ENCODE assay signal across 9 cellular contexts in the genomic region with DNA sequence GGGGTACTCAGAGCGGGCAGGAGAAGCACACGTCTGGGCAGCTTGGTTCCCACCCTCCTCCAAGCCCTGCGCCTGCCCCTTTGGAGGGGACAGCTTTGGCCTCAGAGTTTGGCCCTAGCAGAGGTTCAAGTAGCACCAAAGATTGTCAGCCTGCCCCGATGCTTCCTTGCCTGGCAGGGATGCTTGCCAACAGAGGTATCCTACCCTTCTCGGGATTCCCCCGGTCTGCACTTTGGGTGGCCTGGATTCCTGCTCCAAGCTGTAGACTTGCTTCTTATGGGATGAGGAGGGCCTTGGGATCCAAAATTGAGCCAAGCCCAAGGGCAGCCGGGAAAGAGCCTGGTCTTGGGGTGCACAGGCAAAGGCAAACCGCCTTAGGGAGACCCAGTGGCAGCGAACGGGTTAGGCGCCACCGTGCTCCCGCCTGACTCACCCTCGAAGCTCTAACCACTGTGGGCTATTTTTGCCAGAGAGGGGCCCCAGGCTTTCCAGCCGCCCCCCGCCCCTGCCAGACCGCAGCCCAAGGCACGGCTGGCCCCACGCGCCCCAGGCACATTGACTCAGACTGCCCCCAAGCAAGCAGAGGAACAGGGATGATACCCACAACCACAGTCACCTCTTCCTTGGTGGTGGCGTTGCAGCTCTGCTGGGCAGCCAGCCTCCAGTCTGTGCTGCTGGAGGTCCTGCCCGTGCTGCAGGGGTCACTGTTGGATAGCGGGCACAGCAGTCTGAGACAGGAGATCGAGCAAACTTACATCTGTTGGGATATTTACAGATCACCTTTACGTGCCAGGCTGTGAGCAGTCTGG. TPM values are rescaled to one million over a fixed set of nuclear protein-coding genes. Genes with fewer than 3 reads are reported as not detected.
DNase-seq lines count a peak whose midpoint lies in the region; ATAC-seq and TF ChIP-seq lines count a peak whose summit lies in the region.
"Had no signal": no experiment of that assay in that cellular context is flagged by ENCODE, and none has a peak within 500 bp of the region (broad histone marks: within the 10 kb centered on the region; RNA-seq: fewer than 3 reads in every experiment).

No MANE protein-coding gene starts in this region.

- TF ChIP-seq CTCF in DND-41 (IDR thresholded peaks at IDR 0.05; ENCODE audit: borderline replicate concordance, extremely low read depth, low read length, poor library complexity, severe bottlenecking): no peak

- H3K4me2 ChIP-seq in DND-41 (ENCODE audit: insufficient read depth, low read length): 0 out of 2 replicates have a peak overlapping the region, but pooled peaks have one; percentile 65

- peaks cover 52% of the 10 kb centered on the region for H3K4me1 Mint-ChIP-seq in activated T-cell treated with anti-CD3 and anti-CD28 coated beads, Interleukin-2, amount 50 U/mL, for 24 hours (ENCODE audit: low read depth)
- H3K4me1 Mint-ChIP-seq in naive thymus-derived CD4-positive, alpha-beta T cell: peaks cover 18 to 37% (median 24%) of the 10 kb centered on the region in 7 donors

- H3K4me3 Mint-ChIP-seq in activated T-cell treated with anti-CD3 and anti-CD28 coated beads, Interleukin-2, amount 50 U/mL, for 24 hours: peak overlapping the region; percentile 23
- H3K4me3 Mint-ChIP-seq in naive thymus-derived CD4-positive, alpha-beta T cell: peak overlapping the region in 7 of 10 donors; percentile 66 to 90 (median 77)

- no peaks in the 10 kb centered on the region for H3K36me3 Mint-ChIP-seq in activated T-cell treated with anti-CD3 and anti-CD28 coated beads, Interleukin-2, amount 50 U/mL, for 24 hours (ENCODE audit: low read depth)
- H3K36me3 Mint-ChIP-seq in naive thymus-derived CD4-positive, alpha-beta T cell: no peaks in the 10 kb centered on the region

- intact Hi-C loops in naive thymus-derived CD4-positive, alpha-beta T cell (cut with micrococcal nuclease): no loop called here

- H3K9me3 Mint-ChIP-seq in activated T-cell treated with anti-CD3 and anti-CD28 coated beads, Interleukin-2, amount 50 U/mL, for 24 hours: no peaks in the 10 kb centered on the region
- peaks cover 0 to 2% (median 0%) of the 10 kb centered on the region in 11 donors for H3K9me3 Mint-ChIP-seq in naive thymus-derived CD4-positive, alpha-beta T cell

- ATAC-seq in DND-41 (ENCODE audit: insufficient read depth, low read depth) (no peak), HG03175 (IDR thresholded peaks at IDR 0.05; ENCODE audit: unreplicated experiment) (no peak), GM21825 (IDR thresholded peaks at IDR 0.05; ENCODE audit: unreplicated experiment) (no peak), GM18858 (IDR thresholded peaks at IDR 0.05; ENCODE audit: unreplicated experiment) (no peak)
- ATAC-seq in naive thymus-derived CD4-positive, alpha-beta T cell: peak; percentile 6

- no peak overlapping the region for H3K4me3 ChIP-seq in DND-41 (ENCODE audit: low read depth in 1 of 2, low read length in 2 of 2)
- H3K4me3 ChIP-seq in naive thymus-derived CD4-positive, alpha-beta T cell (ENCODE audit: low read length): no peak overlapping the region

- POLR2A ChIA-PET in naive thymus-derived CD4-positive, alpha-beta T cell (lab: Charles Lee): no interaction called here

- no peaks in the 10 kb centered on the region for H3K9me3 ChIP-seq in DND-41 (ENCODE audit: insufficient read depth, low read length, severe bottlenecking)
- no peaks in the 10 kb centered on the region for H3K9me3 ChIP-seq in naive thymus-derived CD4-positive, alpha-beta T cell (ENCODE audit: control insufficient read depth in 2 of 3, low read length in 3 of 3)

- H3K4me1 ChIP-seq in DND-41 (ENCODE audit: insufficient read depth, low read length): peaks cover 17% of the 10 kb centered on the region
- peaks cover 22 to 38% of the 10 kb centered on the region in 2 donors for H3K4me1 ChIP-seq in naive thymus-derived CD4-positive, alpha-beta T cell (ENCODE audit: control insufficient read depth in 2 of 2, insufficient read depth in 2 of 2, low read length in 2 of 2)

- H3K9ac ChIP-seq in DND-41 (ENCODE audit: low read depth, low read length): no peak overlapping the region

- no peak overlapping the region for H2AFZ ChIP-seq in DND-41 (ENCODE audit: low read depth, low read length)

- no peaks in the 10 kb centered on the region for H3K36me3 ChIP-seq in DND-41 (ENCODE audit: insufficient read depth, low read length)
- H3K36me3 ChIP-seq in naive thymus-derived CD4-positive, alpha-beta T cell (ENCODE audit: control insufficient read depth in 2 of 3, insufficient read depth in 3 of 3, low read length in 3 of 3): no peaks in the 10 kb centered on the region

- no peaks in the 10 kb centered on the region for H3K79me2 ChIP-seq in DND-41 (ENCODE audit: insufficient read depth, low read length)

- CTCF ChIA-PET in naive thymus-derived CD4-positive, alpha-beta T cell (lab: Charles Lee): interaction anchor here (1.1 to 1.2 kb wide), 2 partner anchors 11 to 15 kb away, joined by 3 read pairs; a partner anchor contains a TSS

- H4K20me1 ChIP-seq in DND-41 (ENCODE audit: insufficient read depth, low read length): peaks cover 11% of the 10 kb centered on the region

- peaks cover 58% of the 10 kb centered on the region for H3K27me3 ChIP-seq in DND-41 (ENCODE audit: insufficient read depth, low read length, poor library complexity)
- H3K27me3 ChIP-seq in naive thymus-derived CD4-positive, alpha-beta T cell (ENCODE audit: control insufficient read depth in 2 of 2, insufficient read depth in 2 of 2, low read length in 2 of 2): peaks cover 6 to 31% of the 10 kb centered on the region in 2 donors

- no peak for DNase-seq in DND-41
- DNase-seq in Kasumi-1 (lab: John Stamatoyannopoulos, UW): peak; percentile 18 to 26
- DNase-seq in activated T-cell treated with anti-CD3 and anti-CD28 coated beads, Interleukin-2, amount 50 U/mL, for 24 hours: peak; percentile 65
- DNase-seq in naive thymus-derived CD4-positive, alpha-beta T cell: peak in 1 of 9 donors; percentile 61
- DNase-seq in NCI-H128 (lab: John Stamatoyannopoulos, UW; ENCODE audit: unreplicated experiment): no peak

- H3K27ac ChIP-seq in DND-41 (ENCODE audit: low read length): no peak overlapping the region
- H3K27ac ChIP-seq in naive thymus-derived CD4-positive, alpha-beta T cell (ENCODE audit: low read depth, low read length): no peak overlapping the region

- no peak overlapping the region for H3K27ac Mint-ChIP-seq in activated T-cell treated with anti-CD3 and anti-CD28 coated beads, Interleukin-2, amount 50 U/mL, for 24 hours
- no peak overlapping the region for H3K27ac Mint-ChIP-seq in naive thymus-derived CD4-positive, alpha-beta T cell

- H3K27me3 Mint-ChIP-seq in activated T-cell treated with anti-CD3 and anti-CD28 coated beads, Interleukin-2, amount 50 U/mL, for 24 hours: peaks cover 83% of the 10 kb centered on the region
- peaks cover 42 to 91% (median 47%) of the 10 kb centered on the region in 5 donors for H3K27me3 Mint-ChIP-seq in naive thymus-derived CD4-positive, alpha-beta T cell

RNA-seq across cellular contexts. Expression of a gene that starts 0.9 kb away (rescaled TPM):
- 10 to 100 TPM in 1 of 5 experiments, 1 to 10 TPM in 4; 1.8 to 10.7 (median 7.5) TPM for total RNA-seq in naive thymus-derived CD4-positive, alpha-beta T cell
- under 1 TPM; 0.07 to 0.15 TPM for polyA plus RNA-seq in naive thymus-derived CD4-positive, alpha-beta T cell

RNA-seq across cellular contexts. Expression of a gene that starts 5.7 kb away (rescaled TPM):
- 1 to 10 TPM in 1 of 5 experiments, under 1 TPM in 3, not detected in 1; 0.30 to 1.5 (median 0.49) TPM for total RNA-seq in naive thymus-derived CD4-positive, alpha-beta T cell
- under 1 TPM in 1 of 2 donors, not detected in 1; 0.24 TPM for polyA plus RNA-seq in naive thymus-derived CD4-positive, alpha-beta T cell
- polyA plus RNA-seq: adipose tissue had no signal

RNA-seq across cellular contexts. Expression of a gene that starts 15.1 kb away (rescaled TPM):
- total RNA-seq in naive thymus-derived CD4-positive, alpha-beta T cell: 100 to 1,000 TPM in 1 of 5 experiments, 10 to 100 TPM in 4; 48.7 to 137 (median 56.1) TPM
- polyA plus RNA-seq in naive thymus-derived CD4-positive, alpha-beta T cell: 10 to 100 TPM; 15.9 to 21.9 TPM

RNA-seq across cellular contexts. Expression of a gene that starts 26.8 kb away (rescaled TPM):
- under 1 TPM in 3 of 5 experiments, not detected in 2; 0.19 to 0.71 (median 0.27) TPM for total RNA-seq in naive thymus-derived CD4-positive, alpha-beta T cell
- not detected for polyA plus RNA-seq in naive thymus-derived CD4-positive, alpha-beta T cell

RNA-seq across cellular contexts. Expression of a gene that starts 46.2 kb away (rescaled TPM):
- total RNA-seq in naive thymus-derived CD4-positive, alpha-beta T cell: 10 to 100 TPM; 34.0 to 74.4 (median 50.6) TPM
- 10 to 100 TPM; 39.4 to 49.6 TPM for polyA plus RNA-seq in naive thymus-derived CD4-positive, alpha-beta T cell

Comparison
In these comparisons a context has a peak if more than half of its experiments do, and no peak if none do; other contexts are left out.
1. DNase-seq: peak in Kasumi-1 (2 of 2) and activated T-cell treated with anti-CD3 and anti-CD28 coated beads, Interleukin-2, amount 50 U/mL, for 24 hours (single experiment); none in DND-41 (single experiment) and NCI-H128 (single experiment).